In genomic region chr12:49962861-49963765, GRCh38 we compare ENCODE assay signal across 11 cellular contexts. TPM values are rescaled to one million over a fixed set of nuclear protein-coding genes. Genes with fewer than 3 reads are reported as not detected.
DNase-seq lines count a peak whose midpoint lies in the region; ATAC-seq and TF ChIP-seq lines count a peak whose summit lies in the region.
"Had no signal": no experiment of that assay in that cellular context is flagged by ENCODE, and none has a peak within 500 bp of the region (broad histone marks: within the 10 kb centered on the region; RNA-seq: fewer than 3 reads in every experiment).

No MANE protein-coding gene starts in this region.

- H3K27ac ChIP-seq in aorta (ENCODE audit: low read depth in 1 of 2, low read length in 2 of 2) (no peak overlapping the region), vagina (no peak overlapping the region)

- WGBS in aorta, 2 donors, result 32 to 41% methylated on average over 21 of the region's 21 CpGs

- H3K36me3 ChIP-seq in aorta (ENCODE audit: control insufficient read depth in 1 of 2, insufficient read depth in 2 of 2, low read length in 1 of 2) (no peaks in the 10 kb centered on the region), vagina (no peaks in the 10 kb centered on the region)

- H3K4me1 ChIP-seq in aorta (ENCODE audit: control insufficient read depth in 1 of 2, insufficient read depth in 2 of 2, low read length in 2 of 2), result no peaks in the 10 kb centered on the region
- H3K4me1 ChIP-seq in vagina, result peaks cover 26% of the 10 kb centered on the region

- TF ChIP-seq POLR2A in vagina (IDR thresholded peaks at IDR 0.05), result no peak

- ATAC-seq in left colon, result peak; percentile 31
- ATAC-seq in aorta (ENCODE audit: low FRiP score), result no peak
- no peak for ATAC-seq in GM21619 (IDR thresholded peaks at IDR 0.05; ENCODE audit: unreplicated experiment)

- peak; percentile 12 to 47 for DNase-seq in NCI-H526 (lab: John Stamatoyannopoulos, UW)
- no peak for DNase-seq in NCI-H526 treated with DMSO at 0.1 percent for 48 hours (lab: John Stamatoyannopoulos, UW)
- DNase-seq in amygdala (lab: John Stamatoyannopoulos, UW), result peak in 29 of 56 donors; percentile 13 to 86 (median 34)
- peak; percentile 51 to 60 for DNase-seq in left colon
- DNase-seq in aorta, result peak; percentile 68 to 89
- no peak for DNase-seq in vagina (ENCODE audit: extremely low spot score in 2 of 2)
- no peak for DNase-seq in activated naive CD4-positive, alpha-beta T cell treated with anti-CD3 and anti-CD28 coated beads, Interleukin-2, amount 50 U/mL, for 16 hours
- DNase-seq: trophoblast cell had no signal

- no peak for TF ChIP-seq CTCF in vagina (IDR thresholded peaks at IDR 0.05)

- intact Hi-C loops in left colon (cut with DNase I, micrococcal nuclease) (loop anchor here in 1 of 2 donors (10.0 kb wide), 1 partner anchor 92 kb away; the partner anchor contains the start of gene ASIC1), aorta (cut with DNase I) (loop anchor here in 1 of 2 donors (10.0 kb wide), 1 partner anchor 212 kb away; no protein-coding TSS in a partner anchor), vagina (cut with DNase I) (no loop called here)

- H3K27me3 ChIP-seq in aorta (ENCODE audit: control insufficient read depth in 1 of 2, insufficient read depth in 2 of 2, low read length in 1 of 2) (no peaks in the 10 kb centered on the region), vagina (no peaks in the 10 kb centered on the region)

- no peak overlapping the region for H3K4me3 ChIP-seq in aorta (ENCODE audit: low read length in 2 of 2)
- no peak overlapping the region for H3K4me3 ChIP-seq in vagina

- H3K9me3 ChIP-seq in aorta (ENCODE audit: control insufficient read depth, low read length) (no peaks in the 10 kb centered on the region), vagina (no peaks in the 10 kb centered on the region)

RNA-seq across cellular contexts. Expression of gene AQP5, which starts 1.4 kb away (rescaled TPM):
- total RNA-seq in left colon (not detected), aorta (1 to 10 TPM in 1 of 2 donors, not detected in 1; 1.2 TPM), vagina (not detected)
- polyA plus RNA-seq in aorta, result under 1 TPM in 1 of 2 donors, not detected in 1; 0.08 TPM
- total RNA-seq: activated T-helper 2 cell treated with anti-CD3 and anti-CD28 coated beads, Interferon-gamma antibody, Interleukin-2, Interleukin-4, amounts not matched to agents 10 μg/mL and 5 μg/mL and 100 μg/mL, durations not matched to agents 14 hours and 24 hours and 36 hours had no signal

RNA-seq across cellular contexts. Expression of gene AQP6, which starts 9.6 kb away (rescaled TPM):
- total RNA-seq in left colon, result not detected
- under 1 TPM in 1 of 2 donors, not detected in 1; 0.39 TPM for total RNA-seq in aorta
- polyA plus RNA-seq in aorta, result not detected
- not detected for total RNA-seq in vagina
- total RNA-seq: activated T-helper 2 cell treated with anti-CD3 and anti-CD28 coated beads, Interferon-gamma antibody, Interleukin-2, Interleukin-4, amounts not matched to agents 10 μg/mL and 5 μg/mL and 100 μg/mL, durations not matched to agents 14 hours and 24 hours and 36 hours; frontal cortex had no signal

RNA-seq across cellular contexts. Expression of gene AQP2, which starts 12.6 kb away (rescaled TPM):
- not detected for total RNA-seq in left colon
- under 1 TPM in 1 of 2 donors, not detected in 1; 0.21 TPM for total RNA-seq in aorta
- not detected for polyA plus RNA-seq in aorta
- total RNA-seq in vagina, result not detected
- total RNA-seq: activated T-helper 2 cell treated with anti-CD3 and anti-CD28 coated beads, Interferon-gamma antibody, Interleukin-2, Interleukin-4, amounts not matched to agents 10 μg/mL and 5 μg/mL and 100 μg/mL, durations not matched to agents 14 hours and 24 hours and 36 hours; frontal cortex had no signal

RNA-seq across cellular contexts. Expression of gene FAIM2, which starts 59.4 kb away (rescaled TPM):
- total RNA-seq in left colon, result 1 to 10 TPM; 1.2 to 2.3 TPM
- 10 to 100 TPM in 1 of 2 donors, under 1 TPM in 1; 0.58 to 16.4 TPM for total RNA-seq in aorta
- under 1 TPM in 1 of 2 donors, not detected in 1; 0.05 TPM for polyA plus RNA-seq in aorta
- total RNA-seq in vagina, result 19.4 TPM

Comparison
In these comparisons a context has a peak if more than half of its experiments do, and no peak if none do; other contexts are left out.
1. DNase-seq: peak in NCI-H526 (2 of 2), amygdala (29 of 56), left colon (2 of 2) and aorta (2 of 2); none in NCI-H526 treated with DMSO at 0.1 percent for 48 hours (single experiment), vagina (0 of 2) and activated naive CD4-positive, alpha-beta T cell treated with anti-CD3 and anti-CD28 coated beads, Interleukin-2, amount 50 U/mL, for 16 hours (single experiment).